2 cellular contexts compared by ENCODE assay signal in the genomic region with DNA sequence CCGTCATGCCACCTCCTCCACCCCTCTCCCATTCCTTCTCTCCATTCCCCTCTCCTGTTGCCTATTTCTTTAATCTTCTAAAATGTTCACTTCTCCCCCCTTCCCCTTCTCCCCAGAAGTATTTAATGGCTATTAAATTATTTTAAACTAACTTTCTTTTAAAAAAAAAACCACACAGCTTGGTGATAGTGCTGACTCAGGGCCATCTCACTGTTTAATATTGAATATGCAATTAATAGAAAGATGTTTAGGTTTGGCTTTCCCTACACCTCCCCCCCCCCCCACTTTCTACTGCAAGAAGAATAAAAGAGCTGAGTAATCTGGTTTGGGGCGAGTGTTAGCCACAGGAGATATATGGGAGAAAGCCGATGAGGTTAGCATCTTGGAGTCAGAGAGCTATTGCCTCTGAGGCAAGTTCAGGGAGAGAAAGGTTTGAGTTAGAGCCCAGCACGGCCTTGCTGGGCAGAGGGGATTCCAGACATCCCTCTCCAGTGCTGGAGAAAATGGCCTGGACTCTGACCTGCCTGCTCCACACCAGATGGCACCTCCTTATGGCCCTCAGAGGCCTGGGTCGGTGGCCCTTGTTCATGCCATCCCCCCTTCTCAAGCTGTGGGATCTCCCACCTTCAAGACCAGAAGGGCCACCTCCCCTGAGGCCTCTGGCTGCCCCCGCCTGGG.
TF ChIP-seq lines count a peak whose summit lies in the region.

No MANE protein-coding gene starts in this region.

TF ChIP-seq in A549, 52 proteins besides CTCF, POLR2A, EP300 and RAD21:
- TF ChIP-seq, protein P1, sequence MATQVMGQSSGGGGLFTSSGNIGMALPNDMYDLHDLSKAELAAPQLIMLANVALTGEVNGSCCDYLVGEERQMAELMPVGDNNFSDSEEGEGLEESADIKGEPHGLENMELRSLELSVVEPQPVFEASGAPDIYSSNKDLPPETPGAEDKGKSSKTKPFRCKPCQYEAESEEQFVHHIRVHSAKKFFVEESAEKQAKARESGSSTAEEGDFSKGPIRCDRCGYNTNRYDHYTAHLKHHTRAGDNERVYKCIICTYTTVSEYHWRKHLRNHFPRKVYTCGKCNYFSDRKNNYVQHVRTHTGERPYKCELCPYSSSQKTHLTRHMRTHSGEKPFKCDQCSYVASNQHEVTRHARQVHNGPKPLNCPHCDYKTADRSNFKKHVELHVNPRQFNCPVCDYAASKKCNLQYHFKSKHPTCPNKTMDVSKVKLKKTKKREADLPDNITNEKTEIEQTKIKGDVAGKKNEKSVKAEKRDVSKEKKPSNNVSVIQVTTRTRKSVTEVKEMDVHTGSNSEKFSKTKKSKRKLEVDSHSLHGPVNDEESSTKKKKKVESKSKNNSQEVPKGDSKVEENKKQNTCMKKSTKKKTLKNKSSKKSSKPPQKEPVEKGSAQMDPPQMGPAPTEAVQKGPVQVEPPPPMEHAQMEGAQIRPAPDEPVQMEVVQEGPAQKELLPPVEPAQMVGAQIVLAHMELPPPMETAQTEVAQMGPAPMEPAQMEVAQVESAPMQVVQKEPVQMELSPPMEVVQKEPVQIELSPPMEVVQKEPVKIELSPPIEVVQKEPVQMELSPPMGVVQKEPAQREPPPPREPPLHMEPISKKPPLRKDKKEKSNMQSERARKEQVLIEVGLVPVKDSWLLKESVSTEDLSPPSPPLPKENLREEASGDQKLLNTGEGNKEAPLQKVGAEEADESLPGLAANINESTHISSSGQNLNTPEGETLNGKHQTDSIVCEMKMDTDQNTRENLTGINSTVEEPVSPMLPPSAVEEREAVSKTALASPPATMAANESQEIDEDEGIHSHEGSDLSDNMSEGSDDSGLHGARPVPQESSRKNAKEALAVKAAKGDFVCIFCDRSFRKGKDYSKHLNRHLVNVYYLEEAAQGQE (IDR thresholded peaks at IDR 0.05), result no peak
- peak; percentile 21 for TF ChIP-seq MAFK (IDR thresholded peaks at IDR 0.05; ENCODE audit: partially characterized antibody)

TF ChIP-seq in HEK293, 187 proteins besides CTCF, POLR2A, EP300 and RAD21 (continued from another document):
- TF ChIP-seq, protein P2, sequence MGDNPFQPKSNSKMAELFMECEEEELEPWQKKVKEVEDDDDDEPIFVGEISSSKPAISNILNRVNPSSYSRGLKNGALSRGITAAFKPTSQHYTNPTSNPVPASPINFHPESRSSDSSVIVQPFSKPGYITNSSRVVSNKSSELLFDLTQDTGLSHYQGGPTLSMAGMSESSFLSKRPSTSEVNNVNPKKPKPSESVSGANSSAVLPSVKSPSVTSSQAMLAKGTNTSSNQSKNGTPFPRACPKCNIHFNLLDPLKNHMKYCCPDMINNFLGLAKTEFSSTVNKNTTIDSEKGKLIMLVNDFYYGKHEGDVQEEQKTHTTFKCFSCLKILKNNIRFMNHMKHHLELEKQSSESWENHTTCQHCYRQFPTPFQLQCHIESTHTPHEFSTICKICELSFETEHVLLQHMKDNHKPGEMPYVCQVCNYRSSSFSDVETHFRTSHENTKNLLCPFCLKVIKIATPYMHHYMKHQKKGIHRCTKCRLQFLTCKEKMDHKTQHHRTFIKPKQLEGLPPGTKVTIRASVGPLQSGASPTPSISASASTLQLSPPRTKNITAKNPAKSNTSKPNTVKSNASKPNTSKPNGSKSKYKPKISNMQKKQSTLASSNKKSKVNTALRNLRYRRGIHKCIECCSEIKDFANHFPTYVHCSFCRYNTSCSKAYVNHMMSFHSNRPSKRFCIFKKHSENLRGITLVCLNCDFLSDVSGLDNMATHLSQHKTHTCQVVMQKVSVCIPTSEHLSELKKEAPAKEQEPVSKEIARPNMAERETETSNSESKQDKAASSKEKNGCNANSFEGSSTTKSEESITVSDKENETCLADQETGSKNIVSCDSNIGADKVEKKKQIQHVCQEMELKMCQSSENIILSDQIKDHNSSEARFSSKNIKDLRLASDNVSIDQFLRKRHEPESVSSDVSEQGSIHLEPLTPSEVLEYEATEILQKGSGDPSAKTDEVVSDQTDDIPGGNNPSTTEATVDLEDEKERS (tag by site-specific recombination; IDR thresholded peaks at IDR 0.05), result no peak
- TF ChIP-seq, protein P3, sequence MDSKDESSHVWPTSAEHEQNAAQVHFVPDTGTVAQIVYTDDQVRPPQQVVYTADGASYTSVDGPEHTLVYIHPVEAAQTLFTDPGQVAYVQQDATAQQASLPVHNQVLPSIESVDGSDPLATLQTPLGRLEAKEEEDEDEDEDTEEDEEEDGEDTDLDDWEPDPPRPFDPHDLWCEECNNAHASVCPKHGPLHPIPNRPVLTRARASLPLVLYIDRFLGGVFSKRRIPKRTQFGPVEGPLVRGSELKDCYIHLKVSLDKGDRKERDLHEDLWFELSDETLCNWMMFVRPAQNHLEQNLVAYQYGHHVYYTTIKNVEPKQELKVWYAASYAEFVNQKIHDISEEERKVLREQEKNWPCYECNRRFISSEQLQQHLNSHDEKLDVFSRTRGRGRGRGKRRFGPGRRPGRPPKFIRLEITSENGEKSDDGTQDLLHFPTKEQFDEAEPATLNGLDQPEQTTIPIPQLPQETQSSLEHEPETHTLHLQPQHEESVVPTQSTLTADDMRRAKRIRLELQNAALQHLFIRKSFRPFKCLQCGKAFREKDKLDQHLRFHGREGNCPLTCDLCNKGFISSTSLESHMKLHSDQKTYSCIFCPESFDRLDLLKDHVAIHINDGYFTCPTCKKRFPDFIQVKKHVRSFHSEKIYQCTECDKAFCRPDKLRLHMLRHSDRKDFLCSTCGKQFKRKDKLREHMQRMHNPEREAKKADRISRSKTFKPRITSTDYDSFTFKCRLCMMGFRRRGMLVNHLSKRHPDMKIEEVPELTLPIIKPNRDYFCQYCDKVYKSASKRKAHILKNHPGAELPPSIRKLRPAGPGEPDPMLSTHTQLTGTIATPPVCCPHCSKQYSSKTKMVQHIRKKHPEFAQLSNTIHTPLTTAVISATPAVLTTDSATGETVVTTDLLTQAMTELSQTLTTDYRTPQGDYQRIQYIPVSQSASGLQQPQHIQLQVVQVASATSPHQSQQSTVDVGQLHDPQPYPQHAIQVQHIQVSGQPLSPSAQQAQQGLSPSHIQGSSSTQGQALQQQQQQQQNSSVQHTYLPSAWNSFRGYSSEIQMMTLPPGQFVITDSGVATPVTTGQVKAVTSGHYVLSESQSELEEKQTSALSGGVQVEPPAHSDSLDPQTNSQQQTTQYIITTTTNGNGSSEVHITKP (tag by site-specific recombination; IDR thresholded peaks at IDR 0.05), result peak; percentile 24; the same call in 1 of the 2 replicates
- TF ChIP-seq ZNF311 (tag by site-specific recombination; IDR thresholded peaks at IDR 0.05; ENCODE audit: borderline replicate concordance) (no peak), ZNF155 (tag by site-specific recombination; IDR thresholded peaks at IDR 0.05) (no peak), ZNF670 (tag by site-specific recombination; IDR thresholded peaks at IDR 0.05; ENCODE audit: low read depth) (no peak), ZNF24 (tag by site-specific recombination; IDR thresholded peaks at IDR 0.05) (no peak), ZNF266 (tag by site-specific recombination; IDR thresholded peaks at IDR 0.05; ENCODE audit: low read depth) (no peak)
